In the genomic region with DNA sequence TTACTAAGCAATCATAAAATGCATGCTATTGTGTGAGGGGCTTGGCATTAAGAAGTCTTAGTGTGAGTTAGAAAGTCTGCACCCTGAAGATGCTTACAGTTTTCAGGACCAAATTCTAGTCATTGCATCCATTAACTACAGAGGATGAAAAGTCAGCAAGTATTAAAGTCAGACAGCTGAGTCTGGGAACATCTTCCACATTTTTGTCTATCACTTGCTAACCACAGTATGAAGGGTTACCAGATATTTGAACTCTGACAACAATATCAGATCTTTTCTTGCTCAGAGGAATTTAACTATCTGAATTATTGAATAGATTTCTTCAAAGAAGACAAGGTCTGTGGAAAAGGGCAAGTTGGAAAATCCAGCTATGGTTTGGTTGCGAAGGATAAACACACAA, we compare ENCODE assay signal across 19 cellular contexts.
DNase-seq lines count a peak whose midpoint lies in the region; ATAC-seq and TF ChIP-seq lines count a peak whose summit lies in the region.
"Had no signal": no experiment of that assay in that cellular context is flagged by ENCODE, and none has a peak within 500 bp of the region (broad histone marks: within the 10 kb centered on the region; RNA-seq: fewer than 3 reads in every experiment).

No MANE protein-coding gene starts in this region.

- H3K4me3 ChIP-seq in SK-N-SH (ENCODE audit: low read depth in 2 of 2, low read length in 1 of 2) = no peak overlapping the region
- H3K4me3 ChIP-seq: A549, BLaER1 had no signal

- H3K9me2 ChIP-seq in SK-N-SH = no peaks in the 10 kb centered on the region

- DNase-seq in SK-N-SH (no peak), iris pigment epithelial cell (ENCODE audit: low read depth) (peak; percentile 28), Ammon's horn (ENCODE audit: low spot score) (no peak), GM10248 (ENCODE audit: extremely low spot score) (no peak)
- DNase-seq in activated naive CD4-positive, alpha-beta T cell treated with anti-CD3 and anti-CD28 coated beads, Interleukin-2, amount 50 U/mL, for 16 hours = no peak
- DNase-seq: AML-193; CD4-positive, alpha-beta memory T cell; DMS153; DMS79; GOT3; H7; IMR-90 had no signal

- peaks cover 0 to 24% of the 10 kb centered on the region in 2 experiments; a peak in 3 of 4 replicates for H3K4me1 ChIP-seq in SK-N-SH (ENCODE audit: control insufficient read depth in 1 of 2, insufficient read depth in 2 of 2, low read depth in 1 of 2, low read length in 1 of 2)
- H3K4me1 ChIP-seq: BLaER1 had no signal

- TF ChIP-seq RAD21 in SK-N-SH (IDR thresholded peaks at IDR 0.05; ENCODE audit: low read length) = no peak

- CTCF ChIA-PET in SK-N-SH (lab: Yijun Ruan, JAX) = interaction anchor here (0.9 to 1.1 kb wide), 2 partner anchors 13 to 136 kb away, joined by 3 read pairs; no protein-coding TSS in a partner anchor
- CTCF ChIA-PET in GM10248 (lab: Yijun Ruan, JAX) = interaction anchor here (1.4 to 1.5 kb wide), 2 partner anchors 16 to 75 kb away, joined by 3 to 4 read pairs; no protein-coding TSS in a partner anchor

- no peak overlapping the region for H3K4me2 ChIP-seq in SK-N-SH
- H3K4me2 ChIP-seq: A549, BLaER1 had no signal

- no peaks in the 10 kb centered on the region for H3K9me3 ChIP-seq in SK-N-SH
- H3K9me3 ChIP-seq: A549, BLaER1 had no signal

- no peak for TF ChIP-seq CTCF in SK-N-SH (IDR thresholded peaks at IDR 0.05)
- no peak for TF ChIP-seq CTCF in VCaP (conservative IDR thresholded peaks at IDR 0.05)
- TF ChIP-seq CTCF in GM10248 (IDR thresholded peaks at IDR 0.05; ENCODE audit: control extremely low read depth, extremely low read depth, low read depth, missing control alignments) = no peak

- ATAC-seq in SK-N-SH treated with all-trans-retinoic acid at 6 μM for 48 hours (no peak), GM18868 (IDR thresholded peaks at IDR 0.05; ENCODE audit: unreplicated experiment) (no peak)
- ATAC-seq: A549, HCT116 had no signal

- H3K36me3 ChIP-seq in SK-N-SH (replicated peaks in 1 of 2; ENCODE audit: control insufficient read depth in 1 of 2, insufficient read depth in 2 of 2, low read length in 1 of 2) = no peaks in the 10 kb centered on the region
- H3K36me3 ChIP-seq: BLaER1 had no signal

- 97% methylated on average over 1 of the region's 1 CpG for WGBS in SK-N-SH (ENCODE audit: low lambda C conversion rate)

- H4K20me1 ChIP-seq in SK-N-SH (ENCODE audit: insufficient read depth) = no peaks in the 10 kb centered on the region
- H4K20me1 ChIP-seq: BLaER1 had no signal

- no peaks in the 10 kb centered on the region for H3K27me3 ChIP-seq in SK-N-SH (ENCODE audit: insufficient read depth)
- H3K27me3 ChIP-seq: BLaER1 had no signal

- no peak overlapping the region; a peak in 1 of 4 replicates for H3K27ac ChIP-seq in SK-N-SH (ENCODE audit: low read depth in 2 of 2, low read length in 1 of 2)
- peak overlapping the region; percentile 43 for H3K27ac ChIP-seq in VCaP
- H3K27ac ChIP-seq: 22Rv1, A549, BLaER1 had no signal

- no peak for TF ChIP-seq EP300 in SK-N-SH (IDR thresholded peaks at IDR 0.05; ENCODE audit: borderline replicate concordance in 1 of 2, low read depth in 1 of 2, low read length in 1 of 2)

- no peak overlapping the region for H2AFZ ChIP-seq in SK-N-SH (ENCODE audit: low read depth)

- H3K79me2 ChIP-seq in SK-N-SH (ENCODE audit: insufficient read depth) = no peaks in the 10 kb centered on the region

- H3F3A ChIP-seq in SK-N-SH (replicated peaks; ENCODE audit: insufficient read depth) = no peaks in the 10 kb centered on the region

- no peak overlapping the region for H3K9ac ChIP-seq in SK-N-SH
- H3K9ac ChIP-seq: BLaER1 had no signal

- POLR2A ChIA-PET in SK-N-SH (lab: Yijun Ruan, JAX) (no interaction called here), GM10248 (lab: Yijun Ruan, JAX) (no interaction called here)

TF ChIP-seq in SK-N-SH, 30 proteins besides CTCF, POLR2A, EP300 and RAD21:
- TF ChIP-seq POLR2AphosphoS5 (IDR thresholded peaks at IDR 0.05; ENCODE audit: low read depth, low read length) = no peak
- TF ChIP-seq JUND (IDR thresholded peaks at IDR 0.05) = 0 out of 2 replicates have a peak, but pooled peaks have one; percentile 19
- TF ChIP-seq TCF12 (IDR thresholded peaks at IDR 0.05) = peak; percentile 46
- TF ChIP-seq PBX3 (IDR thresholded peaks at IDR 0.05) = peak; percentile 33; the same call in 1 of the 2 replicates
- no peak for TF ChIP-seq ELF1 (IDR thresholded peaks at IDR 0.05)
- TF ChIP-seq TEAD4 (IDR thresholded peaks at IDR 0.05; ENCODE audit: borderline replicate concordance, insufficient read depth) = no peak
- TF ChIP-seq RFX5 (IDR thresholded peaks at IDR 0.05; ENCODE audit: low read length) = no peak
- TF ChIP-seq MEF2A (IDR thresholded peaks at IDR 0.05; ENCODE audit: borderline replicate concordance, low read depth) = 0 out of 2 replicates have a peak, but pooled peaks have one; percentile 8
- TF ChIP-seq, protein P1, sequence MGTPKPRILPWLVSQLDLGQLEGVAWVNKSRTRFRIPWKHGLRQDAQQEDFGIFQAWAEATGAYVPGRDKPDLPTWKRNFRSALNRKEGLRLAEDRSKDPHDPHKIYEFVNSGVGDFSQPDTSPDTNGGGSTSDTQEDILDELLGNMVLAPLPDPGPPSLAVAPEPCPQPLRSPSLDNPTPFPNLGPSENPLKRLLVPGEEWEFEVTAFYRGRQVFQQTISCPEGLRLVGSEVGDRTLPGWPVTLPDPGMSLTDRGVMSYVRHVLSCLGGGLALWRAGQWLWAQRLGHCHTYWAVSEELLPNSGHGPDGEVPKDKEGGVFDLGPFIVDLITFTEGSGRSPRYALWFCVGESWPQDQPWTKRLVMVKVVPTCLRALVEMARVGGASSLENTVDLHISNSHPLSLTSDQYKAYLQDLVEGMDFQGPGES (IDR thresholded peaks at IDR 0.05; ENCODE audit: low read depth, low read length) = no peak

TF ChIP-seq in SK-N-SH treated with all-trans-retinoic acid at 6 μM for 48 hours, 23 proteins besides CTCF, POLR2A, EP300 and RAD21:
- no peak for TF ChIP-seq ARNTL (CRISPR knock-in tag; IDR thresholded peaks at IDR 0.05; ENCODE audit: borderline replicate concordance, low read depth)
- no peak for TF ChIP-seq SNAI2 (CRISPR knock-in tag; IDR thresholded peaks at IDR 0.05)
- no peak for TF ChIP-seq TOX (CRISPR knock-in tag; IDR thresholded peaks at IDR 0.05; ENCODE audit: borderline replicate concordance)
- TF ChIP-seq CREB5 (CRISPR knock-in tag; IDR thresholded peaks at IDR 0.05; ENCODE audit: low read depth) = no peak
- no peak for TF ChIP-seq PATZ1 (CRISPR knock-in tag; IDR thresholded peaks at IDR 0.05; ENCODE audit: borderline replicate concordance)
